In genomic region chr1:47333922-47334764, GRCh38 we compare ENCODE assay signal across 8 cellular contexts. TPM values are rescaled to one million over a fixed set of nuclear protein-coding genes. Genes with fewer than 3 reads are reported as not detected.
DNase-seq lines count a peak whose midpoint lies in the region; ATAC-seq and TF ChIP-seq lines count a peak whose summit lies in the region.

No MANE protein-coding gene starts in this region.

- H3K36me3 ChIP-seq in GM23338 (ENCODE audit: insufficient read depth) (no peaks in the 10 kb centered on the region), Karpas-422 (ENCODE audit: insufficient read depth, low read length) (peaks cover 8% of the 10 kb centered on the region; the same call in 1 of the 2 replicates), parathyroid adenoma (ENCODE audit: control insufficient read depth, insufficient read depth, low read length) (no peaks in the 10 kb centered on the region), tibial nerve (no peaks in the 10 kb centered on the region)

- ATAC-seq in GM23338 (peak; percentile 93), Right ventricle myocardium inferior (peak; percentile 95)

- peak overlapping the region; percentile 97 for H3K9ac ChIP-seq in Karpas-422 (ENCODE audit: low read length)
- peak overlapping the region; percentile 84 for H3K9ac ChIP-seq in parathyroid adenoma

- H3K4me1 ChIP-seq in GM23338 (ENCODE audit: insufficient read depth) = peaks cover 19% of the 10 kb centered on the region; the same call in 1 of the 2 replicates
- H3K4me1 ChIP-seq in Karpas-422 (ENCODE audit: low read length) = peaks cover 26% of the 10 kb centered on the region
- peaks cover 5% of the 10 kb centered on the region for H3K4me1 ChIP-seq in parathyroid adenoma
- H3K4me1 ChIP-seq in tibial nerve = peaks cover 0 to 60% (median 21%) of the 10 kb centered on the region in 4 donors

- H4K20me1 ChIP-seq in GM23338 (replicated peaks; ENCODE audit: insufficient read depth) (no peaks in the 10 kb centered on the region), Karpas-422 (ENCODE audit: insufficient read depth, low read depth, low read length) (no peaks in the 10 kb centered on the region)

- peak overlapping the region; percentile 96 for H3K27ac Mint-ChIP-seq in GM23338
- H3K27ac Mint-ChIP-seq in activated naive CD4-positive, alpha-beta T cell treated with anti-CD3 and anti-CD28 coated beads, Interleukin-2, amount 50 U/mL, for 24 hours = peak overlapping the region; percentile 91

- peaks cover 8% of the 10 kb centered on the region for H3K27me3 Mint-ChIP-seq in GM23338 (ENCODE audit: insufficient read depth, low read depth, poor library complexity)
- no peaks in the 10 kb centered on the region for H3K27me3 Mint-ChIP-seq in activated naive CD4-positive, alpha-beta T cell treated with anti-CD3 and anti-CD28 coated beads, Interleukin-2, amount 50 U/mL, for 24 hours

- intact Hi-C loops in Right ventricle myocardium inferior (cut with DNase I) = loop anchor here (2.0 kb wide), 1 partner anchor 19 kb away; the partner anchor contains the start of gene STIL

- TF ChIP-seq CTCF in GM23338 (conservative IDR thresholded peaks at IDR 0.05; ENCODE audit: low read depth in 2 of 2) (no peak; a peak in 1 of 4 replicates), parathyroid adenoma (IDR thresholded peaks at IDR 0.05) (peak; percentile 25), tibial nerve (IDR thresholded peaks at IDR 0.05) (peak in 2 of 5 experiments; percentile 46 to 57)

- peak in 1 of 2 donors; percentile 55 for TF ChIP-seq EP300 in tibial nerve (IDR thresholded peaks at IDR 0.05)

- peaks cover 6% of the 10 kb centered on the region for H3K4me1 Mint-ChIP-seq in GM23338
- H3K4me1 Mint-ChIP-seq in activated naive CD4-positive, alpha-beta T cell treated with anti-CD3 and anti-CD28 coated beads, Interleukin-2, amount 50 U/mL, for 24 hours = peaks cover 28% of the 10 kb centered on the region

- H3F3A ChIP-seq in GM23338 (replicated peaks; ENCODE audit: low read depth) = peaks cover 13% of the 10 kb centered on the region; the same call in 1 of the 2 replicates

- H3K4me3 Mint-ChIP-seq in GM23338 = peak overlapping the region; percentile 97; the same call in 2 of the 3 replicates
- H3K4me3 Mint-ChIP-seq in activated naive CD4-positive, alpha-beta T cell treated with anti-CD3 and anti-CD28 coated beads, Interleukin-2, amount 50 U/mL, for 24 hours = peak overlapping the region; percentile 92

- no peaks in the 10 kb centered on the region for H3K9me3 ChIP-seq in Karpas-422 (ENCODE audit: low read length)
- H3K9me3 ChIP-seq in parathyroid adenoma (ENCODE audit: control insufficient read depth, low read length) = no peaks in the 10 kb centered on the region
- no peaks in the 10 kb centered on the region for H3K9me3 ChIP-seq in tibial nerve

- peak overlapping the region; percentile 85 for H2AFZ ChIP-seq in GM23338
- peak overlapping the region; percentile 97 for H2AFZ ChIP-seq in Karpas-422 (ENCODE audit: low read length)
- H2AFZ ChIP-seq in parathyroid adenoma = peak overlapping the region; percentile 87

- no peaks in the 10 kb centered on the region for H3K9me2 ChIP-seq in GM23338 (ENCODE audit: insufficient read depth)
- no peaks in the 10 kb centered on the region for H3K9me2 ChIP-seq in Karpas-422 (replicated peaks; ENCODE audit: insufficient read depth, low read length)

- H3K9me3 Mint-ChIP-seq in GM23338 = no peaks in the 10 kb centered on the region
- no peaks in the 10 kb centered on the region for H3K9me3 Mint-ChIP-seq in activated naive CD4-positive, alpha-beta T cell treated with anti-CD3 and anti-CD28 coated beads, Interleukin-2, amount 50 U/mL, for 24 hours

- H3K4me3 ChIP-seq in GM23338 (peak overlapping the region; percentile 84), Karpas-422 (ENCODE audit: low read length) (peak overlapping the region; percentile 99), parathyroid adenoma (ENCODE audit: low read depth, low read length) (peak overlapping the region; percentile 97), tibial nerve (peak overlapping the region; percentile 69 to 97 (median 92))

- in situ Hi-C loops in SK-MEL-5 (cut with HindIII; ENCODE audit: low pct_unique_long_range_greater_than_20kb, low sequenced_read_pairs) = no loop called here

- 0% methylated on average over 29 to 68 of the region's 90 CpGs for WGBS in tibial nerve, 2 donors

- TF ChIP-seq POLR2A in tibial nerve (IDR thresholded peaks at IDR 0.05) = peak in 1 of 2 donors; percentile 62

- peaks cover 38% of the 10 kb centered on the region for H3K79me2 ChIP-seq in GM23338 (replicated peaks; ENCODE audit: insufficient read depth)
- peaks cover 49% of the 10 kb centered on the region for H3K79me2 ChIP-seq in Karpas-422 (ENCODE audit: low read length)
- H3K79me2 ChIP-seq in parathyroid adenoma = peaks cover 9% of the 10 kb centered on the region

- H3K36me3 Mint-ChIP-seq in GM23338 (ENCODE audit: low read depth) = no peaks in the 10 kb centered on the region
- H3K36me3 Mint-ChIP-seq in activated naive CD4-positive, alpha-beta T cell treated with anti-CD3 and anti-CD28 coated beads, Interleukin-2, amount 50 U/mL, for 24 hours = no peaks in the 10 kb centered on the region

- H3K27ac ChIP-seq in GM23338 (ENCODE audit: low read depth) (peak overlapping the region; percentile 34), Karpas-422 (ENCODE audit: low read length) (peak overlapping the region; percentile 73), parathyroid adenoma (peak overlapping the region; percentile 92), tibial nerve (peak overlapping the region; percentile 94 to 99 (median 98))

- H3K27me3 ChIP-seq in GM23338 (ENCODE audit: insufficient read depth) = no peaks in the 10 kb centered on the region
- no peaks in the 10 kb centered on the region for H3K27me3 ChIP-seq in Karpas-422 (ENCODE audit: low read length)
- no peaks in the 10 kb centered on the region for H3K27me3 ChIP-seq in parathyroid adenoma (ENCODE audit: control insufficient read depth, insufficient read depth, low read length)
- no peaks in the 10 kb centered on the region for H3K27me3 ChIP-seq in tibial nerve

- H3K4me2 ChIP-seq in GM23338 = peak overlapping the region; percentile 84
- H3K4me2 ChIP-seq in Karpas-422 (ENCODE audit: low read depth, low read length, poor library complexity, severe bottlenecking) = peak overlapping the region; percentile 87
- peak overlapping the region; percentile 94 for H3K4me2 ChIP-seq in parathyroid adenoma (ENCODE audit: low read length)

- peak; percentile 63 for DNase-seq in GM04504 (ENCODE audit: low read depth)
- peak; percentile 92 for DNase-seq in GM23338 (ENCODE audit: low spot score)
- DNase-seq in Karpas-422 = peak; percentile 92
- DNase-seq in SK-MEL-5 (ENCODE audit: low read depth, low spot score) = peak; percentile 62
- DNase-seq in Right ventricle myocardium inferior (ENCODE audit: missing footprints) = peak; percentile 93
- peak; percentile 59 to 63 for DNase-seq in tibial nerve (ENCODE audit: low spot score in 2 of 2)

TF ChIP-seq in GM23338, 12 proteins besides CTCF, POLR2A, EP300 and RAD21 (continues in another document):
- no peak for TF ChIP-seq STAT1 (IDR thresholded peaks at IDR 0.05; ENCODE audit: unreplicated experiment)
- TF ChIP-seq POLR2AphosphoS5 (IDR thresholded peaks at IDR 0.05; ENCODE audit: low read depth) = peak; percentile 69

RNA-seq across cellular contexts. Expression of gene CMPK1, which starts 0.6 kb away (rescaled TPM):
- total RNA-seq in GM23338 (2014; rRNA removed; shearing (Covaris generic)) = 25.2 and 28.6 TPM in 2 replicates
- polyA plus RNA-seq in GM23338 (2016; fragmentation: Nextera tagmentation; extraction: Ambion mirVana) = 19.0 and 22.8 TPM in 2 replicates
- total RNA-seq in Karpas-422 (2014; rRNA removed; shearing (Covaris generic); ENCODE audit: low replicate concordance) = 78.5 and 166 TPM in 2 replicates
- total RNA-seq in SK-MEL-5 (2014; rRNA removed; shearing (Covaris generic)) = 66.9 and 81.5 TPM in 2 replicates
- 59.9 and 85.7 TPM in 2 replicates for polyA plus RNA-seq in SK-MEL-5 (2015; cell fraction: cytosol; rRNA removed)
- 25.2 and 34.2 TPM in 2 replicates for polyA plus RNA-seq in SK-MEL-5 (2015; cell fraction: nucleus; rRNA removed)
- 77.4 TPM for total RNA-seq in Right ventricle myocardium inferior
- total RNA-seq in tibial nerve = 100 to 1,000 TPM in 1 of 4 donors, 10 to 100 TPM in 3; 69.9 to 105 (median 99.2) TPM

RNA-seq across cellular contexts. Expression of gene STIL, which starts 20.2 kb away (rescaled TPM):
- 31.1 and 38.2 TPM in 2 replicates for total RNA-seq in GM23338 (2014; rRNA removed; shearing (Covaris generic))
- 15.1 and 15.6 TPM in 2 replicates for polyA plus RNA-seq in GM23338 (2016; fragmentation: Nextera tagmentation; extraction: Ambion mirVana)
- total RNA-seq in Karpas-422 (2014; rRNA removed; shearing (Covaris generic); ENCODE audit: low replicate concordance) = 15.2 and 29.4 TPM in 2 replicates
- 11.3 and 11.9 TPM in 2 replicates for total RNA-seq in SK-MEL-5 (2014; rRNA removed; shearing (Covaris generic))
- polyA plus RNA-seq in SK-MEL-5 (2015; cell fraction: cytosol; rRNA removed) = 8.3 and 11.7 TPM in 2 replicates
- polyA plus RNA-seq in SK-MEL-5 (2015; cell fraction: nucleus; rRNA removed) = 13.5 and 20.2 TPM in 2 replicates
- total RNA-seq in Right ventricle myocardium inferior (0.73 TPM), tibial nerve (1 to 10 TPM in 2 of 4 donors, under 1 TPM in 2; 0.44 to 2.7 (median 1.2) TPM)

Comparison
In these comparisons a context has a peak if more than half of its experiments do, and no peak if none do; other contexts are left out.
1. Peak in every context shown above with its lines: DNase-seq, ATAC-seq, H3K4me3 ChIP-seq and H3K27ac ChIP-seq.
2. H3K27ac ChIP-seq: peak in every context shown above with its lines; median percentile 98 in tibial nerve; 92 in parathyroid adenoma; 73 in Karpas-422; 34 in GM23338.